Comparison of ENCODE assay signal across 16 cellular contexts in the genomic region with DNA sequence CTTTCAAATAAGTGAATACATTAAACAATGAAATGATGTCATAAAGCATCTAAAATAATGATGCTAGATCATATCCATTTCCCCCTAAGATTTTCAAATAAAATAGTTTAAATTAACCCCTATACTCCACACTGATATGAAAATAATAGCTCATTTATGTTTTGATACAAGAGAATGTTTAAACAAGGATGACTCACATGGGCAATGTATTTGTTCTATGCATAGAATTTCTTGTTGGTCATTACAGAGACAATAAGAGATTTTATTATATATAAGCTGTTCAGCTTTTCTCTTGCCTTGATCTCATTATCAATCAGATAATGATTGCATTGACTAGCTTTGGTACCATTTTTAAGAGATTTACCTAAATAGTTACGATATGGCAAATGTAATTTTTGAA.
A peak's percentile ranks its signal among the peaks of the same experiment; 100 is the strongest.
DNase-seq lines count a peak whose midpoint lies in the region; FAIRE-seq and TF ChIP-seq lines count a peak whose summit lies in the region.
"Had no signal": no experiment of that assay in that cellular context is flagged by ENCODE, and none has a peak within 500 bp of the region (broad histone marks: within the 10 kb centered on the region; RNA-seq: fewer than 3 reads in every experiment).

No MANE protein-coding gene starts in this region.

- CTCF ChIA-PET in activated naive CD4-positive, alpha-beta T cell treated with anti-CD3 and anti-CD28 coated beads, Interleukin-2, amount 10 ng/mL, durations not matched to agents 7 days and 5 days (lab: Charles Lee) = no interaction called here

- H3K27ac Mint-ChIP-seq in nephron progenitor cell = peak overlapping the region; percentile 90
- no peak overlapping the region for H3K27ac Mint-ChIP-seq in activated naive CD4-positive, alpha-beta T cell treated with anti-CD3 and anti-CD28 coated beads, Interleukin-2, amount 10 ng/mL, durations not matched to agents 7 days and 5 days
- H3K27ac Mint-ChIP-seq: B cell; CD4-positive, alpha-beta T cell; IgD-negative memory B cell had no signal

- H3K9me3 Mint-ChIP-seq in nephron progenitor cell = peaks cover 25% of the 10 kb centered on the region
- peaks cover 2% of the 10 kb centered on the region for H3K9me3 Mint-ChIP-seq in activated naive CD4-positive, alpha-beta T cell treated with anti-CD3 and anti-CD28 coated beads, Interleukin-2, amount 10 ng/mL, durations not matched to agents 7 days and 5 days

- peaks cover 45% of the 10 kb centered on the region for H3K36me3 Mint-ChIP-seq in nephron progenitor cell (ENCODE audit: low read depth)
- H3K36me3 Mint-ChIP-seq in activated naive CD4-positive, alpha-beta T cell treated with anti-CD3 and anti-CD28 coated beads, Interleukin-2, amount 10 ng/mL, durations not matched to agents 7 days and 5 days = no peaks in the 10 kb centered on the region

- no peak for TF ChIP-seq CTCF in nephron progenitor cell (IDR thresholded peaks at IDR 0.05)

- H3K4me1 Mint-ChIP-seq in nephron progenitor cell = peaks cover 59% of the 10 kb centered on the region
- H3K4me1 Mint-ChIP-seq in activated naive CD4-positive, alpha-beta T cell treated with anti-CD3 and anti-CD28 coated beads, Interleukin-2, amount 10 ng/mL, durations not matched to agents 7 days and 5 days = no peaks in the 10 kb centered on the region

- FAIRE-seq in endometrium (lab: Jason Lieb, UNC) = peak; percentile 23

- H3K4me3 Mint-ChIP-seq in nephron progenitor cell = peak overlapping the region; percentile 84
- no peak overlapping the region for H3K4me3 Mint-ChIP-seq in activated naive CD4-positive, alpha-beta T cell treated with anti-CD3 and anti-CD28 coated beads, Interleukin-2, amount 10 ng/mL, durations not matched to agents 7 days and 5 days
- H3K4me3 Mint-ChIP-seq: B cell; CD4-positive, alpha-beta T cell; IgD-negative memory B cell had no signal

- DNase-seq in DMS53 treated with DMSO at 0.1 percent for 48 hours (lab: John Stamatoyannopoulos, UW; ENCODE audit: unreplicated experiment) = peak; percentile 32
- peak; percentile 25 for DNase-seq in NCI-H69 (lab: John Stamatoyannopoulos, UW)
- DNase-seq in nephron progenitor cell = no peak
- no peak for DNase-seq in retina
- no peak for DNase-seq in activated naive CD4-positive, alpha-beta T cell treated with anti-CD3 and anti-CD28 coated beads, Interleukin-2, amount 10 ng/mL, durations not matched to agents 7 days and 5 days
- DNase-seq in SIG-M5 (lab: John Stamatoyannopoulos, UW) = no peak
- DNase-seq: C1 segment of cervical spinal cord; Calu3; CD4-positive, alpha-beta T cell; DMS 273 treated with DMSO at 0.1 percent for 48 hours; DND-41; GF-D8; HCEC 1CT had no signal

- H3K27me3 Mint-ChIP-seq in nephron progenitor cell (ENCODE audit: low read depth, poor library complexity) = no peaks in the 10 kb centered on the region
- H3K27me3 Mint-ChIP-seq in activated naive CD4-positive, alpha-beta T cell treated with anti-CD3 and anti-CD28 coated beads, Interleukin-2, amount 10 ng/mL, durations not matched to agents 7 days and 5 days = no peaks in the 10 kb centered on the region
- H3K27me3 Mint-ChIP-seq: B cell; CD4-positive, alpha-beta T cell; IgD-negative memory B cell had no signal

Comparison
In these comparisons a context has a peak if more than half of its experiments do, and no peak if none do; other contexts are left out.
1. DNase-seq: peak in DMS53 treated with DMSO at 0.1 percent for 48 hours (single experiment) and NCI-H69 (single experiment); none in nephron progenitor cell (single experiment), retina (single experiment), activated naive CD4-positive, alpha-beta T cell treated with anti-CD3 and anti-CD28 coated beads, Interleukin-2, amount 10 ng/mL, durations not matched to agents 7 days and 5 days (single experiment) and SIG-M5 (single experiment).